In genomic region chr11:116828632-116829524, GRCh38 we compare ENCODE assay signal across 19 cellular contexts. TPM values are rescaled to one million over a fixed set of nuclear protein-coding genes. Genes with fewer than 3 reads are reported as not detected.
"Had no signal": no experiment of that assay in that cellular context is flagged by ENCODE, and none has a peak within 500 bp of the region (broad histone marks: within the 10 kb centered on the region; RNA-seq: fewer than 3 reads in every experiment).

No MANE protein-coding gene starts in this region.

- H3K36me3 ChIP-seq: heart left ventricle, left lung, tibial nerve had no signal

- FAIRE-seq: frontal cortex, islet of Langerhans, TTC549 had no signal

- H3K9me3 ChIP-seq: heart left ventricle, left lung, tibial nerve had no signal

- H3K4me3 ChIP-seq: heart left ventricle, left lung, skin epidermis, tibial nerve had no signal

- H3K27me3 ChIP-seq: heart left ventricle, left lung, tibial nerve had no signal

- H3K9ac ChIP-seq: parathyroid adenoma had no signal

- H2AFZ ChIP-seq: parathyroid adenoma had no signal

- H3K4me1 ChIP-seq: parathyroid adenoma, tibial nerve had no signal

- H3K79me2 ChIP-seq: parathyroid adenoma had no signal

- DNase-seq: activated CD4-positive, alpha-beta T cell treated with anti-CD3 and anti-CD28 coated beads, Interleukin-2, amount 10 ng/mL, durations not matched to agents 7 days and 5 days; activated CD4-positive, CD25-positive, alpha-beta regulatory T cell; activated CD8-positive, alpha-beta memory T cell treated with anti-CD3 and anti-CD28 coated beads for 24 hours; activated gamma-delta T cell treated with Interleukin-2 at 50 U/mL for 16 hours; activated naive CD8-positive, alpha-beta T cell treated with anti-CD3 and anti-CD28 coated beads, Interleukin-2, amount 10 ng/mL, durations not matched to agents 7 days and 5 days; anterior cingulate cortex; effector CD4-positive, alpha-beta T cell; heart left ventricle; left lung had no signal

- ATAC-seq: heart left ventricle, left lung had no signal

- H3K27ac ChIP-seq: heart left ventricle, left lung, parathyroid adenoma, skin epidermis had no signal

RNA-seq across cellular contexts. Expression of gene APOC3, which starts 0.8 kb away (rescaled TPM):
- total RNA-seq: activated CD4-positive, alpha-beta T cell treated with anti-CD3 and anti-CD28 coated beads, Interleukin-2, amount 10 ng/mL, durations not matched to agents 7 days and 5 days; activated naive CD8-positive, alpha-beta T cell treated with anti-CD3 and anti-CD28 coated beads, Interleukin-2, amount 10 ng/mL, durations not matched to agents 7 days and 5 days; cerebellum; fibroblast of lung; frontal cortex; left lung; neural crest cell; renal cortical epithelial cell; tibial nerve had no signal
- polyA plus RNA-seq: fibroblast of lung, heart left ventricle had no signal

RNA-seq across cellular contexts. Expression of gene APOA4, which starts 5.8 kb away (rescaled TPM):
- total RNA-seq: activated CD4-positive, alpha-beta T cell treated with anti-CD3 and anti-CD28 coated beads, Interleukin-2, amount 10 ng/mL, durations not matched to agents 7 days and 5 days; activated naive CD8-positive, alpha-beta T cell treated with anti-CD3 and anti-CD28 coated beads, Interleukin-2, amount 10 ng/mL, durations not matched to agents 7 days and 5 days; fibroblast of lung; frontal cortex; heart left ventricle; left lung; neural crest cell; renal cortical epithelial cell; tibial nerve had no signal
- polyA plus RNA-seq: fibroblast of lung had no signal

RNA-seq across cellular contexts. Expression of gene APOA1, which starts 8.5 kb away (rescaled TPM):
- total RNA-seq: fibroblast of lung, frontal cortex had no signal

RNA-seq across cellular contexts. Expression of gene APOA5, which starts 37.2 kb away (rescaled TPM):
- total RNA-seq: activated CD4-positive, alpha-beta T cell treated with anti-CD3 and anti-CD28 coated beads, Interleukin-2, amount 10 ng/mL, durations not matched to agents 7 days and 5 days; activated naive CD8-positive, alpha-beta T cell treated with anti-CD3 and anti-CD28 coated beads, Interleukin-2, amount 10 ng/mL, durations not matched to agents 7 days and 5 days; cerebellum; fibroblast of lung; frontal cortex; heart left ventricle; left lung; neural crest cell; renal cortical epithelial cell; tibial nerve had no signal
- polyA plus RNA-seq: fibroblast of lung, heart left ventricle had no signal
